8 cellular contexts compared by ENCODE assay signal in genomic region chr6:1311400-1312192, GRCh38. TPM values are rescaled to one million over a fixed set of nuclear protein-coding genes. Genes with fewer than 3 reads are reported as not detected.
DNase-seq lines count a peak whose midpoint lies in the region; TF ChIP-seq lines count a peak whose summit lies in the region.

Gene FOXQ1, plus strand, starts transcription at chr6:1312098. Its CDS starts 607 bp downstream, at chr6:1312705.

- DNase-seq in AG20443 (ENCODE audit: low spot score) = peak; percentile 71
- DNase-seq in HT-29 (ENCODE audit: low spot score) = peak; percentile 97
- no peak for DNase-seq in astrocyte of the cerebellum (ENCODE audit: low read depth)
- DNase-seq in foreskin melanocyte = no peak
- DNase-seq in T-helper 9 cell = no peak
- DNase-seq in activated effector memory CD4-positive, alpha-beta T cell treated with anti-CD3 and anti-CD28 coated beads, Interleukin-2, amount 50 U/mL, for 16 hours = no peak

- TF ChIP-seq CTCF in astrocyte of the cerebellum (IDR thresholded peaks at IDR 0.05; ENCODE audit: low read depth, low read length, missing control alignments) = no peak

- H3K4me3 ChIP-seq in astrocyte of the cerebellum (ENCODE audit: low read depth, low read length) (peak within 1 kb of the TSS; percentile 40), iPS-11a (ENCODE audit: low read depth, low read length) (peak within 1 kb of the TSS; percentile 48), skin epidermis (peak within 1 kb of the TSS; percentile 36 to 49 (median 43))

- peak within 1 kb of the TSS; percentile 42 to 92 (median 81) for H3K27ac ChIP-seq in skin epidermis

- in situ Hi-C loops in astrocyte of the cerebellum (cut with HindIII; ENCODE audit: low sequenced_read_pairs) = no loop called here

RNA-seq across cellular contexts. Expression of gene FOXQ1, which starts in this region (rescaled TPM):
- 108 and 112 TPM in 2 replicates for total RNA-seq in HT-29 (2014; rRNA removed; shearing (Covaris generic))

Comparison
In these comparisons a context has a peak if more than half of its experiments do, and no peak if none do; other contexts are left out.
1. DNase-seq: peak in AG20443 (single experiment) and HT-29 (single experiment); none in astrocyte of the cerebellum (single experiment), foreskin melanocyte (single experiment), T-helper 9 cell (single experiment) and activated effector memory CD4-positive, alpha-beta T cell treated with anti-CD3 and anti-CD28 coated beads, Interleukin-2, amount 50 U/mL, for 16 hours (single experiment).
2. Peak in every context shown above with its lines, with median percentiles within 50 percentile points of each other: H3K4me3 ChIP-seq.